15 cellular contexts compared by ENCODE assay signal in the genomic region with DNA sequence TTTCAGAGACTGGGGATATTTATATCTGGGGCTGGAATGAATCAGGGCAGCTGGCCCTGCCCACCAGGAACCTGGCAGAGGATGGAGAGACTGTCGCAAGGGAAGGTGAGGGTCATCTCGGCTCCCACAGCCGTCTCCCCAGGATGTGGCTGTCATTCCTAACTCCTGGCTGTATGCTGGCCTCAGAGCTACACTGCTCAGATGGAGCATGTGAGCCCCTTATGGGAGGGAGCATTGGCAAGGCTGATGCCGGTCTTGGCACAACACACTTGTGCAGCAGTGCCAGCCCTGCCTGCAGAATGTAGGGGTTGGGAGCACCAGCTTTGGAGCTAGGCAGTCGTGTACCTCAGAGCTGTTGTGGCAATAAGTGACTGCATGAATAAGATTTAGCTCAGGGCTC. TPM values are rescaled to one million over a fixed set of nuclear protein-coding genes. Genes with fewer than 3 reads are reported as not detected.
DNase-seq lines count a peak whose midpoint lies in the region; ATAC-seq and TF ChIP-seq lines count a peak whose summit lies in the region.
"Had no signal": no experiment of that assay in that cellular context is flagged by ENCODE, and none has a peak within 500 bp of the region (broad histone marks: within the 10 kb centered on the region; RNA-seq: fewer than 3 reads in every experiment).

No MANE protein-coding gene starts in this region.

- no peak overlapping the region for H3K4me3 ChIP-seq in HEK293 (ENCODE audit: low read depth, low read length)
- H3K4me3 ChIP-seq in right atrium auricular region, result no peak overlapping the region
- peak overlapping the region in 2 of 3 donors; percentile 29 to 35 for H3K4me3 ChIP-seq in skeletal muscle tissue (ENCODE audit: low read length in 3 of 3)

- peak in 42 of 61 donors; percentile 3 to 89 (median 34) for DNase-seq in caudate nucleus (lab: John Stamatoyannopoulos, UW)
- no peak for DNase-seq in right atrium auricular region (ENCODE audit: low spot score)
- DNase-seq in NCI-H1105 (lab: John Stamatoyannopoulos, UW), result no peak
- no peak for DNase-seq in H4 (ENCODE audit: low spot score)
- DNase-seq: activated CD4-positive, alpha-beta T cell treated with anti-CD3 and anti-CD28 coated beads, Interleukin-2, amount 50 U/mL, for 48 hours; activated naive CD4-positive, alpha-beta T cell treated with anti-CD3 and anti-CD28 coated beads for 36 hours; effector memory CD4-positive, alpha-beta T cell; NCI-H82; stimulated activated CD4-positive, alpha-beta T cell treated with anti-CD3 and anti-CD28 coated beads, Interleukin-2, amount 100 ng/mL, for 48 hours; stimulated activated naive CD8-positive, alpha-beta T cell treated with anti-CD3 and anti-CD28 coated beads, Interleukin-15, amount 100 ng/mL, for 72 hours; SW 1271 had no signal

- no peak for ATAC-seq in HG03039 (IDR thresholded peaks at IDR 0.05; ENCODE audit: unreplicated experiment)
- ATAC-seq in GM21447 (IDR thresholded peaks at IDR 0.05; ENCODE audit: unreplicated experiment), result no peak
- ATAC-seq: stimulated activated naive CD8-positive, alpha-beta T cell treated with anti-CD3 and anti-CD28 coated beads, Interleukin-15, amount 100 ng/mL, for 72 hours had no signal

- H3K9ac ChIP-seq in skeletal muscle tissue (ENCODE audit: low read depth in 1 of 3, low read length in 3 of 3), result peak overlapping the region in 2 of 3 donors; percentile 40 to 72

- H3K9me3 ChIP-seq in HEK293 (ENCODE audit: control insufficient read depth, insufficient read depth, low read depth, low read length) (no peaks in the 10 kb centered on the region), right atrium auricular region (no peaks in the 10 kb centered on the region), skeletal muscle tissue (ENCODE audit: control insufficient read depth in 3 of 3, low read length in 3 of 3) (no peaks in the 10 kb centered on the region)

- H3K36me3 ChIP-seq in HEK293 (ENCODE audit: control insufficient read depth in 2 of 2, insufficient read depth in 1 of 2, low read length in 2 of 2) (peaks cover 32 to 70% of the 10 kb centered on the region in 2 experiments), right atrium auricular region (peaks cover 14% of the 10 kb centered on the region), skeletal muscle tissue (ENCODE audit: control insufficient read depth in 3 of 3, insufficient read depth in 3 of 3, low read length in 3 of 3) (peaks cover 16 to 33% (median 30%) of the 10 kb centered on the region in 3 donors)

- no peaks in the 10 kb centered on the region; the same call in 1 of the 2 replicates for H3K4me1 ChIP-seq in HEK293 (ENCODE audit: control insufficient read depth, insufficient read depth, low read length)
- H3K4me1 ChIP-seq in right atrium auricular region, result peaks cover 3 to 54% of the 10 kb centered on the region in 2 donors
- peaks cover 43 to 55% (median 45%) of the 10 kb centered on the region in 3 donors for H3K4me1 ChIP-seq in skeletal muscle tissue (ENCODE audit: control insufficient read depth in 3 of 3, insufficient read depth in 3 of 3, low read length in 3 of 3)

- TF ChIP-seq CTCF in HEK293 (tag by site-specific recombination; IDR thresholded peaks at IDR 0.05) (no peak), right atrium auricular region (IDR thresholded peaks at IDR 0.05) (no peak)

- POLR2A ChIA-PET in HEK293 (lab: Yijun Ruan, JAX), result interaction anchor here (0.6 to 0.8 kb wide), 2 partner anchors 11 to 62 kb away, joined by 4 read pairs; a partner anchor contains a TSS

- CTCF ChIA-PET in HEK293 (lab: Yijun Ruan, JAX), result interaction anchor here (0.6 to 11.9 kb wide), 4 partner anchors 25 to 1122 kb away, joined by 3 to 163 read pairs (median 3); a partner anchor contains a TSS

- H3K27me3 ChIP-seq in right atrium auricular region (no peaks in the 10 kb centered on the region), skeletal muscle tissue (ENCODE audit: control insufficient read depth in 3 of 3, insufficient read depth in 3 of 3, low read length in 3 of 3) (no peaks in the 10 kb centered on the region)

- no peak overlapping the region for H3K27ac ChIP-seq in HEK293 (ENCODE audit: extremely low read depth, low read depth, low read length)
- H3K27ac ChIP-seq in caudate nucleus (ENCODE audit: low read depth, low read length), result peak overlapping the region; percentile 7
- H3K27ac ChIP-seq in right atrium auricular region, result peak overlapping the region; percentile 77 to 82
- H3K27ac ChIP-seq in skeletal muscle tissue (ENCODE audit: low read depth, low read length), result peak overlapping the region; percentile 64

TF ChIP-seq in HEK293, 187 proteins besides CTCF, POLR2A, EP300 and RAD21 (continues in another document):
- TF ChIP-seq, protein P1, sequence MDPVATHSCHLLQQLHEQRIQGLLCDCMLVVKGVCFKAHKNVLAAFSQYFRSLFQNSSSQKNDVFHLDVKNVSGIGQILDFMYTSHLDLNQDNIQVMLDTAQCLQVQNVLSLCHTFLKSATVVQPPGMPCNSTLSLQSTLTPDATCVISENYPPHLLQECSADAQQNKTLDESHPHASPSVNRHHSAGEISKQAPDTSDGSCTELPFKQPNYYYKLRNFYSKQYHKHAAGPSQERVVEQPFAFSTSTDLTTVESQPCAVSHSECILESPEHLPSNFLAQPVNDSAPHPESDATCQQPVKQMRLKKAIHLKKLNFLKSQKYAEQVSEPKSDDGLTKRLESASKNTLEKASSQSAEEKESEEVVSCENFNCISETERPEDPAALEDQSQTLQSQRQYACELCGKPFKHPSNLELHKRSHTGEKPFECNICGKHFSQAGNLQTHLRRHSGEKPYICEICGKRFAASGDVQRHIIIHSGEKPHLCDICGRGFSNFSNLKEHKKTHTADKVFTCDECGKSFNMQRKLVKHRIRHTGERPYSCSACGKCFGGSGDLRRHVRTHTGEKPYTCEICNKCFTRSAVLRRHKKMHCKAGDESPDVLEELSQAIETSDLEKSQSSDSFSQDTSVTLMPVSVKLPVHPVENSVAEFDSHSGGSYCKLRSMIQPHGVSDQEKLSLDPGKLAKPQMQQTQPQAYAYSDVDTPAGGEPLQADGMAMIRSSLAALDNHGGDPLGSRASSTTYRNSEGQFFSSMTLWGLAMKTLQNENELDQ (tag by site-specific recombination; IDR thresholded peaks at IDR 0.05; ENCODE audit: low read depth), result no peak
- TF ChIP-seq IKZF3 (tag by site-specific recombination; IDR thresholded peaks at IDR 0.05) (no peak), ZNF561 (tag by site-specific recombination; IDR thresholded peaks at IDR 0.05; ENCODE audit: borderline replicate concordance) (no peak), ZNF184 (tag by site-specific recombination; IDR thresholded peaks at IDR 0.05) (no peak), ZNF660 (tag by site-specific recombination; IDR thresholded peaks at IDR 0.05) (no peak), KLF1 (tag by site-specific recombination; IDR thresholded peaks at IDR 0.05) (no peak), ZFP69B (tag by site-specific recombination; IDR thresholded peaks at IDR 0.05) (no peak)
- TF ChIP-seq, protein P2, sequence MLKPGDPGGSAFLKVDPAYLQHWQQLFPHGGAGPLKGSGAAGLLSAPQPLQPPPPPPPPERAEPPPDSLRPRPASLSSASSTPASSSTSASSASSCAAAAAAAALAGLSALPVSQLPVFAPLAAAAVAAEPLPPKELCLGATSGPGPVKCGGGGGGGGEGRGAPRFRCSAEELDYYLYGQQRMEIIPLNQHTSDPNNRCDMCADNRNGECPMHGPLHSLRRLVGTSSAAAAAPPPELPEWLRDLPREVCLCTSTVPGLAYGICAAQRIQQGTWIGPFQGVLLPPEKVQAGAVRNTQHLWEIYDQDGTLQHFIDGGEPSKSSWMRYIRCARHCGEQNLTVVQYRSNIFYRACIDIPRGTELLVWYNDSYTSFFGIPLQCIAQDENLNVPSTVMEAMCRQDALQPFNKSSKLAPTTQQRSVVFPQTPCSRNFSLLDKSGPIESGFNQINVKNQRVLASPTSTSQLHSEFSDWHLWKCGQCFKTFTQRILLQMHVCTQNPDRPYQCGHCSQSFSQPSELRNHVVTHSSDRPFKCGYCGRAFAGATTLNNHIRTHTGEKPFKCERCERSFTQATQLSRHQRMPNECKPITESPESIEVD (tag by site-specific recombination; IDR thresholded peaks at IDR 0.05), result no peak
- TF ChIP-seq, protein P3, sequence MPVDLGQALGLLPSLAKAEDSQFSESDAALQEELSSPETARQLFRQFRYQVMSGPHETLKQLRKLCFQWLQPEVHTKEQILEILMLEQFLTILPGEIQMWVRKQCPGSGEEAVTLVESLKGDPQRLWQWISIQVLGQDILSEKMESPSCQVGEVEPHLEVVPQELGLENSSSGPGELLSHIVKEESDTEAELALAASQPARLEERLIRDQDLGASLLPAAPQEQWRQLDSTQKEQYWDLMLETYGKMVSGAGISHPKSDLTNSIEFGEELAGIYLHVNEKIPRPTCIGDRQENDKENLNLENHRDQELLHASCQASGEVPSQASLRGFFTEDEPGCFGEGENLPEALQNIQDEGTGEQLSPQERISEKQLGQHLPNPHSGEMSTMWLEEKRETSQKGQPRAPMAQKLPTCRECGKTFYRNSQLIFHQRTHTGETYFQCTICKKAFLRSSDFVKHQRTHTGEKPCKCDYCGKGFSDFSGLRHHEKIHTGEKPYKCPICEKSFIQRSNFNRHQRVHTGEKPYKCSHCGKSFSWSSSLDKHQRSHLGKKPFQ (tag by site-specific recombination; IDR thresholded peaks at IDR 0.05), result no peak

RNA-seq across cellular contexts. Expression of a gene that starts 5.2 kb away (rescaled TPM):
- 1 to 10 TPM; 6.8 to 9.5 TPM for total RNA-seq in right atrium auricular region
- 11.5 TPM for total RNA-seq in skeletal muscle tissue
- total RNA-seq in H4 (2014; rRNA removed; shearing (Covaris generic)), result 0.06 TPM in 1 of 2 replicates, not detected in the other

RNA-seq across cellular contexts. Expression of a gene that starts 24.8 kb away (rescaled TPM):
- 10 to 100 TPM; 17.4 to 19.0 TPM for total RNA-seq in right atrium auricular region
- total RNA-seq in skeletal muscle tissue, result 30.3 TPM
- total RNA-seq in H4 (2014; rRNA removed; shearing (Covaris generic)), result 34.6 and 35.2 TPM in 2 replicates

RNA-seq across cellular contexts. Expression of a gene that starts 27.5 kb away (rescaled TPM):
- total RNA-seq in right atrium auricular region (10 to 100 TPM; 14.9 to 17.9 TPM), skeletal muscle tissue (5.7 TPM)
- 12.9 and 18.1 TPM in 2 replicates for total RNA-seq in H4 (2014; rRNA removed; shearing (Covaris generic))

RNA-seq across cellular contexts. Expression of a gene that starts 34.4 kb away (rescaled TPM):
- total RNA-seq in right atrium auricular region, result 10 to 100 TPM in 1 of 2 donors, 1 to 10 TPM in 1; 4.8 to 12.9 TPM
- 18.8 TPM for total RNA-seq in skeletal muscle tissue
- total RNA-seq in H4 (2014; rRNA removed; shearing (Covaris generic)), result 245 and 259 TPM in 2 replicates

RNA-seq across cellular contexts. Expression of a gene that starts 56.8 kb away (rescaled TPM):
- total RNA-seq in right atrium auricular region (10 to 100 TPM; 41.7 to 42.3 TPM), skeletal muscle tissue (14.1 TPM)
- 3.9 and 10.0 TPM in 2 replicates for total RNA-seq in H4 (2014; rRNA removed; shearing (Covaris generic))

Comparison
In these comparisons a context has a peak if more than half of its experiments do, and no peak if none do; other contexts are left out.
1. H3K4me3 ChIP-seq: peak in skeletal muscle tissue (2 of 3); none in HEK293 (single experiment) and right atrium auricular region (0 of 2).
2. DNase-seq: peak in caudate nucleus (42 of 61); none in right atrium auricular region (single experiment), NCI-H1105 (single experiment) and H4 (single experiment).